ENCODE assay signal across 11 cellular contexts in the genomic region with DNA sequence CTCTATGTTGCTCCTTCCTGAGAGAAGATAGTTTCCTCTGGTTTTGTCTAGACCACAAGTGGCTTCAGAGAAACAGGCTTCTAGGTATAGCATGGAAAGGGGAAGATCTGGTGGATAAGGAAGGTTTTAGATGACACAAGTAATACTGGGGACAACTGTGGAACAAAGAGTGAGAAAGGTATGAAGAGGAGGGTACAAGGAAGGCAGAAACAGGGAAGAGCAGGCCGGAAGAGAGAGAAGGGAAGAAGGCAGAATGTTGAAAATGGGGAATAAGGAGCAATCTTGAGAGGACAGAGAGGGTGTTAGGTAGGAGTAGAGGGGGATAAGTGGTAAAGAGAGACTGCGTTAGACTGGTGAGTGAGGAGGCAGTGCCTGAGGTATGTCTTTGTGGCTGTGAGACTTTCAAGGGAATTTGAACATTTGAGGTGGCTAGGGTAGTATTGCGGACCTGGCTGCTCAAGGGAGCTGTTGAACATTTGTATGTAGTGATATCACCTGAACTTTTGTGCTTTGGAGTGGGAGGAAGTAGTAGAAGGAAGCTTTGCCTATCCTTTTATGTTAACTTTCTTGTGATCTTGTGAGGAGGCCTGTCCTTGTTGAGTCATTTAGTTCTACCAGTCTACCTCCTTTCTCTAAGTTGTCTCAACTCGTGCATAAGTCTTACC.
DNase-seq lines count a peak whose midpoint lies in the region; ATAC-seq and TF ChIP-seq lines count a peak whose summit lies in the region.
"Had no signal": no experiment of that assay in that cellular context is flagged by ENCODE, and none has a peak within 500 bp of the region (broad histone marks: within the 10 kb centered on the region; RNA-seq: fewer than 3 reads in every experiment).

No MANE protein-coding gene starts in this region.

- H3K27me3 ChIP-seq in mesendoderm (ENCODE audit: insufficient read depth, low read length, poor library complexity) (no peaks in the 10 kb centered on the region), uterus (no peaks in the 10 kb centered on the region), stomach (no peaks in the 10 kb centered on the region)

- peaks cover 19% of the 10 kb centered on the region for H3K79me1 ChIP-seq in mesendoderm (ENCODE audit: low read length)

- H2BK15ac ChIP-seq in mesendoderm (replicated peaks; ENCODE audit: low read depth): no peak overlapping the region

- H3K9me3 Mint-ChIP-seq in activated CD8-positive, alpha-beta T cell treated with anti-CD3 and anti-CD28 coated beads, Interleukin-2, amount 10 ng/mL, durations not matched to agents 7 days and 5 days (ENCODE audit: insufficient read depth): no peaks in the 10 kb centered on the region

- H3K79me2 ChIP-seq in mesendoderm (ENCODE audit: control insufficient read depth, insufficient read depth, low read length): peaks cover 11% of the 10 kb centered on the region

- peak overlapping the region; percentile 31 for H3K4me3 Mint-ChIP-seq in activated CD8-positive, alpha-beta T cell treated with anti-CD3 and anti-CD28 coated beads, Interleukin-2, amount 10 ng/mL, durations not matched to agents 7 days and 5 days

- CTCF ChIA-PET in activated CD8-positive, alpha-beta T cell treated with anti-CD3 and anti-CD28 coated beads, Interleukin-2, amount 10 ng/mL, durations not matched to agents 7 days and 5 days (lab: Charles Lee): interaction anchor here (1.0 kb wide), 1 partner anchor 263 kb away, joined by 3 read pairs; no protein-coding TSS in a partner anchor

- H3K4me3 ChIP-seq in Jurkat, Clone E6-1 (ENCODE audit: low read length): no peak overlapping the region
- H3K4me3 ChIP-seq in mesendoderm (ENCODE audit: low read length): no peak overlapping the region
- H3K4me3 ChIP-seq in uterus: no peak overlapping the region
- H3K4me3 ChIP-seq in stomach: no peak overlapping the region

- H4K8ac ChIP-seq in mesendoderm (ENCODE audit: low read depth, low read length): no peak overlapping the region

- H3K4me1 Mint-ChIP-seq in activated CD8-positive, alpha-beta T cell treated with anti-CD3 and anti-CD28 coated beads, Interleukin-2, amount 10 ng/mL, durations not matched to agents 7 days and 5 days (ENCODE audit: low read depth): peaks cover 51% of the 10 kb centered on the region

- no peak overlapping the region for H3K9ac ChIP-seq in mesendoderm (ENCODE audit: low read length)
- H3K9ac ChIP-seq: parathyroid adenoma had no signal

- no peak for TF ChIP-seq EP300 in stomach (IDR thresholded peaks at IDR 0.05)

- POLR2A ChIA-PET in activated CD8-positive, alpha-beta T cell treated with anti-CD3 and anti-CD28 coated beads, Interleukin-2, amount 10 ng/mL, durations not matched to agents 7 days and 5 days (lab: Charles Lee): interaction anchor here (0.6 kb wide), 1 partner anchor 21 kb away, joined by 3 read pairs; no protein-coding TSS in a partner anchor

- no peak overlapping the region for H3K4me2 ChIP-seq in mesendoderm (ENCODE audit: low read length)

- no peak overlapping the region for H4K5ac ChIP-seq in mesendoderm (ENCODE audit: low read length)

- no peak overlapping the region for H2BK5ac ChIP-seq in mesendoderm (ENCODE audit: low read length)

- no peak overlapping the region for H2BK120ac ChIP-seq in mesendoderm (ENCODE audit: low read depth, low read length)

- H3K27me3 Mint-ChIP-seq in activated CD8-positive, alpha-beta T cell treated with anti-CD3 and anti-CD28 coated beads, Interleukin-2, amount 10 ng/mL, durations not matched to agents 7 days and 5 days (ENCODE audit: low read depth): no peaks in the 10 kb centered on the region

- no peak overlapping the region for H3K56ac ChIP-seq in mesendoderm (ENCODE audit: low read length)

- no peak overlapping the region for H3K23ac ChIP-seq in mesendoderm (ENCODE audit: low read length)

- H3K4me1 ChIP-seq in mesendoderm (ENCODE audit: control insufficient read depth, low read depth, low read length): peaks cover 5% of the 10 kb centered on the region
- peaks cover 12 to 17% of the 10 kb centered on the region in 2 donors for H3K4me1 ChIP-seq in uterus
- H3K4me1 ChIP-seq in stomach: peaks cover 55 to 99% (median 79%) of the 10 kb centered on the region in 4 donors

- H3K4ac ChIP-seq in mesendoderm (ENCODE audit: low read depth, low read length): no peak overlapping the region

- DNase-seq in GF-D8 (lab: John Stamatoyannopoulos, UW): peak; percentile 76
- DNase-seq in Jurkat, Clone E6-1 (ENCODE audit: low read depth, low spot score): peak; percentile 78
- DNase-seq in activated CD8-positive, alpha-beta T cell treated with anti-CD3 and anti-CD28 coated beads, Interleukin-2, amount 10 ng/mL, durations not matched to agents 7 days and 5 days: peak; percentile 24
- DNase-seq in mesendoderm: peak; percentile 31
- DNase-seq in uterus: no peak
- DNase-seq in stomach: no peak
- no peak for DNase-seq in glomerular visceral epithelial cell (ENCODE audit: extremely low spot score)
- DNase-seq: DMS153, GOT3 had no signal

- no peaks in the 10 kb centered on the region for H3K9me3 ChIP-seq in uterus
- H3K9me3 ChIP-seq in stomach: no peaks in the 10 kb centered on the region

- no peaks in the 10 kb centered on the region for H3K36me3 ChIP-seq in mesendoderm (ENCODE audit: control insufficient read depth, insufficient read depth, low read length)
- H3K36me3 ChIP-seq in uterus: no peaks in the 10 kb centered on the region
- H3K36me3 ChIP-seq in stomach: no peaks in the 10 kb centered on the region

- H3K27ac ChIP-seq in mesendoderm (ENCODE audit: low read depth, low read length) (no peak overlapping the region), uterus (no peak overlapping the region), stomach (peak overlapping the region in 2 of 5 donors; percentile 5 to 34)
- H3K27ac ChIP-seq: parathyroid adenoma had no signal

- no peaks in the 10 kb centered on the region for H3K36me3 Mint-ChIP-seq in activated CD8-positive, alpha-beta T cell treated with anti-CD3 and anti-CD28 coated beads, Interleukin-2, amount 10 ng/mL, durations not matched to agents 7 days and 5 days (ENCODE audit: low read depth)

- H3K27ac Mint-ChIP-seq in activated CD8-positive, alpha-beta T cell treated with anti-CD3 and anti-CD28 coated beads, Interleukin-2, amount 10 ng/mL, durations not matched to agents 7 days and 5 days: peak overlapping the region; percentile 66

- intact Hi-C loops in uterus (cut with DNase I; ENCODE audit: low total_unique reads): no loop called here
- intact Hi-C loops in stomach (cut with DNase I; ENCODE audit: low total_unique reads): no loop called here

- WGBS in mesendoderm (ENCODE audit: extremely low coverage, insufficient coverage, low lambda C conversion rate): no CpG with 5 or more reads among the region's 4 CpGs
- whole genome bisulfite sequencing in stomach, 5 donors: 80 to 86% (median 85%) methylated on average over 4 of the region's 4 CpGs

- peak; percentile 84 for ATAC-seq in activated CD8-positive, alpha-beta T cell treated with anti-CD3 and anti-CD28 coated beads, Interleukin-2, amount 10 ng/mL, durations not matched to agents 7 days and 5 days
- ATAC-seq in GM18873 (IDR thresholded peaks at IDR 0.05; ENCODE audit: low FRiP score, unreplicated experiment): no peak

- H3K18ac ChIP-seq in mesendoderm (ENCODE audit: low read length): no peak overlapping the region

- TF ChIP-seq POLR2A in uterus (IDR thresholded peaks at IDR 0.05): no peak
- TF ChIP-seq POLR2A in stomach (IDR thresholded peaks at IDR 0.05): no peak

- H2AK5ac ChIP-seq in mesendoderm (ENCODE audit: low read length): no peak overlapping the region

- TF ChIP-seq CTCF in uterus (IDR thresholded peaks at IDR 0.05): no peak
- no peak for TF ChIP-seq CTCF in stomach (IDR thresholded peaks at IDR 0.05)

Comparison
In these comparisons a context has a peak if more than half of its experiments do, and no peak if none do; other contexts are left out.
1. DNase-seq: peak in GF-D8 (single experiment), Jurkat, Clone E6-1 (single experiment), activated CD8-positive, alpha-beta T cell treated with anti-CD3 and anti-CD28 coated beads, Interleukin-2, amount 10 ng/mL, durations not matched to agents 7 days and 5 days (single experiment) and mesendoderm (single experiment); none in uterus (0 of 2), stomach (single experiment) and glomerular visceral epithelial cell (single experiment).